In the genomic region with DNA sequence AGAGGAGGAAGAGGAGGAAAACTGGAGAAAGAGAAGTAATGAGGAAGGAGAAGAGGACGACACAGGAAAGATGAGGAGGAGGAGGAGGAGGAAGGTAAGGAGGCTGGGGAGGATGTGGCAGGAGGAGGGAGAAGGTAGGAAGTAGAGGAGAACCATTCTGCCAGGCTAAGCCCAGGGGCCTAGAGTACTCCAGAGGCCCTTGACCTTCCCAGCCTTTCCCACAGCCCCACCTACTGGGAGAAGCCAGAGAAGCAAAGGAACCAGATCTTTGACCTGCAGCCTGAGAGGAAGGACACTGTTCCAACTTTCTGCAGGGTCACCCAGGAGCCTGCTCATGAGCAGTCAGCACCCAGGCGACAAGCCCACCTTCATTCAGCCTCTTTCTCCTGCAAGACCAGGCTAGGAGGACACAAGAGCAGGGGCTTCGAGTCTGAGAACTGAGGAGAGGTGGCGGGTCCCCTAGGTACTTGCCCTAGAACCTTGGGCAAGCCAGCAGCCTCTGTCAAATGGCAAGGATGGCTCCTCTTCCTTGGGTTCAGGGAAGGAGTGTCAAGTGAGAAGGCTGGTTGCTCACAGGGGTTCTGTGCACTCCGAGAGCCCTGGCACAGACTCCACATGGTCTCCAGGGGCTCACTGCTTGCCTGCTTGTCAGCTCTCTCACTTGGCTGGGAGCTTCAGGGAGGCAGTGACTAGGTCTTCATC, we compare ENCODE assay signal across 8 cellular contexts. TPM values are rescaled to one million over a fixed set of nuclear protein-coding genes. Genes with fewer than 3 reads are reported as not detected.
DNase-seq lines count a peak whose midpoint lies in the region; ATAC-seq and TF ChIP-seq lines count a peak whose summit lies in the region.

No MANE protein-coding gene starts in this region.

- no peak overlapping the region for H2AFZ ChIP-seq in PC-9

- POLR2A ChIA-PET in PC-9 (lab: Charles Lee; ENCODE audit: unreplicated experiment): interaction anchor here (0.6 kb wide), 1 partner anchor 30 kb away, joined by 3 read pairs; no protein-coding TSS in a partner anchor

- intact Hi-C loops in PC-9 (cut with micrococcal nuclease; ENCODE audit: unreplicated experiment): no loop called here
- intact Hi-C loops in gastrocnemius medialis (cut with DNase I; ENCODE audit: low total_unique reads): no loop called here

- ATAC-seq in gastrocnemius medialis (no peak), GM18858 (IDR thresholded peaks at IDR 0.05; ENCODE audit: unreplicated experiment) (no peak)

- in situ Hi-C loops in gastrocnemius medialis (cut with MboI; ENCODE audit: low sequenced_read_pairs in 4 of 4): no loop called here

- H3K36me3 ChIP-seq in PC-9 (ENCODE audit: low read depth) (no peaks in the 10 kb centered on the region), gastrocnemius medialis (no peaks in the 10 kb centered on the region)

- H3K27me3 ChIP-seq in PC-9 (ENCODE audit: insufficient read depth, low read depth) (no peaks in the 10 kb centered on the region), gastrocnemius medialis (no peaks in the 10 kb centered on the region)

- no TSS peak for BruUV-seq in PC-9 (replicated peaks; lab: Mats Ljungman, UMichigan)

- H3F3A ChIP-seq in PC-9 (ENCODE audit: insufficient read depth, low read depth): no peaks in the 10 kb centered on the region

- no peak overlapping the region for H3K4me2 ChIP-seq in PC-9

- H3K27ac ChIP-seq in PC-9: no peak overlapping the region
- peak overlapping the region; percentile 55 to 78 (median 75) for H3K27ac ChIP-seq in gastrocnemius medialis

- no peak for TF ChIP-seq POLR2A in gastrocnemius medialis (IDR thresholded peaks at IDR 0.05)

- no peaks in the 10 kb centered on the region for H3K9me3 ChIP-seq in PC-9 (ENCODE audit: insufficient read depth, low read depth)
- no peaks in the 10 kb centered on the region for H3K9me3 ChIP-seq in gastrocnemius medialis

- H3K4me1 ChIP-seq in PC-9 (replicated peaks; ENCODE audit: insufficient read depth) (no peaks in the 10 kb centered on the region), gastrocnemius medialis (peaks cover 10 to 19% of the 10 kb centered on the region in 2 donors)

- H3K9me2 ChIP-seq in PC-9 (ENCODE audit: insufficient read depth): no peaks in the 10 kb centered on the region

- no peak overlapping the region for H3K4me3 ChIP-seq in PC-9
- H3K4me3 ChIP-seq in foreskin fibroblast (ENCODE audit: low read depth in 1 of 2, low read length in 2 of 2): no peak overlapping the region
- H3K4me3 ChIP-seq in gastrocnemius medialis: no peak overlapping the region

- H3K79me2 ChIP-seq in PC-9 (ENCODE audit: low read depth): no peaks in the 10 kb centered on the region

- TF ChIP-seq CTCF in PC-9 (conservative IDR thresholded peaks at IDR 0.05): peak; percentile 62
- peak; percentile 18 for TF ChIP-seq CTCF in foreskin fibroblast (IDR thresholded peaks at IDR 0.05; ENCODE audit: low read depth, low read length)
- peak in 1 of 5 experiments; percentile 26 for TF ChIP-seq CTCF in gastrocnemius medialis (IDR thresholded peaks at IDR 0.05 in 4 of 5, conservative IDR thresholded peaks at IDR 0.05 in 1 of 5)

- DNase-seq in DMS79 treated with DMSO at 0.1 percent for 48 hours (lab: John Stamatoyannopoulos, UW) (peak; percentile 16), DMS79 (lab: John Stamatoyannopoulos, UW) (no peak), PC-9 (peak in 1 of 2 experiments; percentile 34), foreskin fibroblast (peak in 1 of 2 donors; percentile 32), gastrocnemius medialis (no peak), NCI-H345 (lab: John Stamatoyannopoulos, UW) (no peak), NOMO-1 treated with DMSO at 0.1 percent for 48 hours (lab: John Stamatoyannopoulos, UW; ENCODE audit: unreplicated experiment) (no peak)

- CTCF ChIA-PET in PC-9 (lab: Charles Lee): no interaction called here

- H4K20me1 ChIP-seq in PC-9 (ENCODE audit: insufficient read depth): no peaks in the 10 kb centered on the region

RNA-seq across cellular contexts. Expression of a gene that starts 27.9 kb away (rescaled TPM):
- total RNA-seq in PC-9 (2021) (45.6 and 66.1 TPM in 2 replicates), gastrocnemius medialis (10 to 100 TPM in 3 of 4 donors, 1 to 10 TPM in 1; 8.7 to 17.5 (median 10.1) TPM)

RNA-seq across cellular contexts. Expression of a gene that starts 45.0 kb away (rescaled TPM):
- total RNA-seq in PC-9 (2021) (208 and 293 TPM in 2 replicates), gastrocnemius medialis (1 to 10 TPM in 1 of 4 donors, under 1 TPM in 2, not detected in 1; 0.65 to 2.9 (median 0.95) TPM)

RNA-seq across cellular contexts. Expression of a gene that starts 57.0 kb away (rescaled TPM):
- total RNA-seq in PC-9 (2021) (2.3 and 2.9 TPM in 2 replicates), gastrocnemius medialis (not detected)

Comparison
In these comparisons a context has a peak if more than half of its experiments do, and no peak if none do; other contexts are left out.
1. RNA of a gene that starts 45.0 kb away (total RNA-seq): 208 to 293 TPM in PC-9; 0.65 to 2.9 TPM in gastrocnemius medialis; every median in the first group is over 10 times any median in the second.